In the genomic region with DNA sequence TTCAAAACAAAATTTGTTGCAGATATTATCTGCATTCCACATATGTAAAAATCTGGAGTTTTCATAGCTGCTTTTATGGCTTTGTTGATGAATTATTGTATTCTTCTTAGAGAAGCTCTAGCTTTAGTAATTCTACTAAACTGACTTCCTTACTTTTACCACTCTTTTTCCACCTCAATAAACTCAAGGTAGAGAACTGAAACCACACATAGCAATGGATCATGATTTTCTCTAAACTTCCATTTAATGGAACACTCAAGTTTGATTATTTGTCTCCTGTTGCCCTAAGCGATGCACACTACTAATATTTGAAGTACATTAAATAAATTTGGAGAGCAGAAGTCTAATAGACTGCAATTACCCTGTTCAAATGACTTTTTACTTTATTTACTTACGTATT, we compare ENCODE assay signal across 16 cellular contexts.
DNase-seq lines count a peak whose midpoint lies in the region.
"Had no signal": no experiment of that assay in that cellular context is flagged by ENCODE, and none has a peak within 500 bp of the region (broad histone marks: within the 10 kb centered on the region; RNA-seq: fewer than 3 reads in every experiment).

No MANE protein-coding gene starts in this region.

- DNase-seq in NOMO-1 treated with DMSO at 0.1 percent for 48 hours (lab: John Stamatoyannopoulos, UW; ENCODE audit: unreplicated experiment) (peak; percentile 53), NOMO-1 treated with dmso at 0.1 percent for 144 hours (lab: John Stamatoyannopoulos, UW; ENCODE audit: unreplicated experiment) (no peak), NAMALWA (ENCODE audit: low spot score) (peak; percentile 2), renal cortical epithelial cell (ENCODE audit: low read depth) (peak; percentile 27), GM19240 (ENCODE audit: insufficient read length, low spot score) (no peak), NCI-H187 treated with DMSO at 0.1 percent for 48 hours (lab: John Stamatoyannopoulos, UW) (no peak)
- no peak for DNase-seq in stimulated activated CD4-positive, alpha-beta T cell treated with anti-CD3 and anti-CD28 coated beads, Interleukin-2, amount 100 ng/mL, for 24 hours
- DNase-seq: 8988T; Calu3; CD8-positive, alpha-beta T cell; DMS79 treated with DMSO at 0.1 percent for 48 hours; GF-D8; GOT3; H7; HFFc6; IMR-90 had no signal

Comparison
In these comparisons a context has a peak if more than half of its experiments do, and no peak if none do; other contexts are left out.
1. DNase-seq: peak in NOMO-1 treated with DMSO at 0.1 percent for 48 hours (single experiment), NAMALWA (single experiment) and renal cortical epithelial cell (single experiment); none in NOMO-1 treated with dmso at 0.1 percent for 144 hours (single experiment), stimulated activated CD4-positive, alpha-beta T cell treated with anti-CD3 and anti-CD28 coated beads, Interleukin-2, amount 100 ng/mL, for 24 hours (0 of 2), GM19240 (single experiment) and NCI-H187 treated with DMSO at 0.1 percent for 48 hours (single experiment).